In the genomic region with DNA sequence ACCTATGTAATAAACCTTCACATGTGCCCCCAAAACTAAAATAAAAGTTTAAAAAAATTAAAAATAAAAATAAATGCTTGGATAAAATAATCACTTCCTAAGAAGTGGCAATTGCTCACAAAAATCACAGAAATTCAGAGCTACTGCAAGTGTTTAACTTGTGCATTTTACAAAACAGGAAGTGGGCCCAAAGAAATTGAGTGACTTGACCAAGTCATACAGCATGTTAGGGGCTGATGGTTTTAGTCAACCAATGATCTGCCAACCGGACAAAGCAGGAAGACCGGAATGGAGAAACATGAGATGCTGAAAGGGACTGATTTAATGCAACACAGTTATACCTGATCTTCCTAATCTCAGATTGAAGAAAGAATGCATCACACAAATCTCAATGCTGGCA, we compare ENCODE assay signal across 3 cellular contexts.
A peak's percentile ranks its signal among the peaks of the same experiment; 100 is the strongest.
TF ChIP-seq lines count a peak whose summit lies in the region.

No MANE protein-coding gene starts in this region.

TF ChIP-seq in SK-N-SH, 30 proteins besides CTCF, POLR2A, EP300 and RAD21:
- TF ChIP-seq, protein P1, sequence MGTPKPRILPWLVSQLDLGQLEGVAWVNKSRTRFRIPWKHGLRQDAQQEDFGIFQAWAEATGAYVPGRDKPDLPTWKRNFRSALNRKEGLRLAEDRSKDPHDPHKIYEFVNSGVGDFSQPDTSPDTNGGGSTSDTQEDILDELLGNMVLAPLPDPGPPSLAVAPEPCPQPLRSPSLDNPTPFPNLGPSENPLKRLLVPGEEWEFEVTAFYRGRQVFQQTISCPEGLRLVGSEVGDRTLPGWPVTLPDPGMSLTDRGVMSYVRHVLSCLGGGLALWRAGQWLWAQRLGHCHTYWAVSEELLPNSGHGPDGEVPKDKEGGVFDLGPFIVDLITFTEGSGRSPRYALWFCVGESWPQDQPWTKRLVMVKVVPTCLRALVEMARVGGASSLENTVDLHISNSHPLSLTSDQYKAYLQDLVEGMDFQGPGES (IDR thresholded peaks at IDR 0.05; ENCODE audit: low read depth, low read length), result no peak

TF ChIP-seq in SK-N-SH treated with all-trans-retinoic acid at 6 μM for 48 hours, 23 proteins besides CTCF, POLR2A, EP300 and RAD21 (continued from another document):
- no peak for TF ChIP-seq BACH2 (CRISPR knock-in tag; IDR thresholded peaks at IDR 0.05; ENCODE audit: borderline replicate concordance)
- no peak for TF ChIP-seq ZC3H10 (CRISPR knock-in tag; IDR thresholded peaks at IDR 0.05)
- no peak for TF ChIP-seq SNAI2 (CRISPR knock-in tag; IDR thresholded peaks at IDR 0.05)
- TF ChIP-seq TCF4 (CRISPR knock-in tag; IDR thresholded peaks at IDR 0.05; ENCODE audit: borderline replicate concordance), result no peak
- TF ChIP-seq GLIS3 (CRISPR knock-in tag; IDR thresholded peaks at IDR 0.05), result no peak
- no peak for TF ChIP-seq ZFP30 (CRISPR knock-in tag; IDR thresholded peaks at IDR 0.05)
- TF ChIP-seq, protein P2, sequence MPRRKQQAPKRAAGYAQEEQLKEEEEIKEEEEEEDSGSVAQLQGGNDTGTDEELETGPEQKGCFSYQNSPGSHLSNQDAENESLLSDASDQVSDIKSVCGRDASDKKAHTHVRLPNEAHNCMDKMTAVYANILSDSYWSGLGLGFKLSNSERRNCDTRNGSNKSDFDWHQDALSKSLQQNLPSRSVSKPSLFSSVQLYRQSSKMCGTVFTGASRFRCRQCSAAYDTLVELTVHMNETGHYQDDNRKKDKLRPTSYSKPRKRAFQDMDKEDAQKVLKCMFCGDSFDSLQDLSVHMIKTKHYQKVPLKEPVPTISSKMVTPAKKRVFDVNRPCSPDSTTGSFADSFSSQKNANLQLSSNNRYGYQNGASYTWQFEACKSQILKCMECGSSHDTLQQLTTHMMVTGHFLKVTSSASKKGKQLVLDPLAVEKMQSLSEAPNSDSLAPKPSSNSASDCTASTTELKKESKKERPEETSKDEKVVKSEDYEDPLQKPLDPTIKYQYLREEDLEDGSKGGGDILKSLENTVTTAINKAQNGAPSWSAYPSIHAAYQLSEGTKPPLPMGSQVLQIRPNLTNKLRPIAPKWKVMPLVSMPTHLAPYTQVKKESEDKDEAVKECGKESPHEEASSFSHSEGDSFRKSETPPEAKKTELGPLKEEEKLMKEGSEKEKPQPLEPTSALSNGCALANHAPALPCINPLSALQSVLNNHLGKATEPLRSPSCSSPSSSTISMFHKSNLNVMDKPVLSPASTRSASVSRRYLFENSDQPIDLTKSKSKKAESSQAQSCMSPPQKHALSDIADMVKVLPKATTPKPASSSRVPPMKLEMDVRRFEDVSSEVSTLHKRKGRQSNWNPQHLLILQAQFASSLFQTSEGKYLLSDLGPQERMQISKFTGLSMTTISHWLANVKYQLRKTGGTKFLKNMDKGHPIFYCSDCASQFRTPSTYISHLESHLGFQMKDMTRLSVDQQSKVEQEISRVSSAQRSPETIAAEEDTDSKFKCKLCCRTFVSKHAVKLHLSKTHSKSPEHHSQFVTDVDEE (CRISPR knock-in tag; IDR thresholded peaks at IDR 0.05), result no peak
- TF ChIP-seq, protein P3, sequence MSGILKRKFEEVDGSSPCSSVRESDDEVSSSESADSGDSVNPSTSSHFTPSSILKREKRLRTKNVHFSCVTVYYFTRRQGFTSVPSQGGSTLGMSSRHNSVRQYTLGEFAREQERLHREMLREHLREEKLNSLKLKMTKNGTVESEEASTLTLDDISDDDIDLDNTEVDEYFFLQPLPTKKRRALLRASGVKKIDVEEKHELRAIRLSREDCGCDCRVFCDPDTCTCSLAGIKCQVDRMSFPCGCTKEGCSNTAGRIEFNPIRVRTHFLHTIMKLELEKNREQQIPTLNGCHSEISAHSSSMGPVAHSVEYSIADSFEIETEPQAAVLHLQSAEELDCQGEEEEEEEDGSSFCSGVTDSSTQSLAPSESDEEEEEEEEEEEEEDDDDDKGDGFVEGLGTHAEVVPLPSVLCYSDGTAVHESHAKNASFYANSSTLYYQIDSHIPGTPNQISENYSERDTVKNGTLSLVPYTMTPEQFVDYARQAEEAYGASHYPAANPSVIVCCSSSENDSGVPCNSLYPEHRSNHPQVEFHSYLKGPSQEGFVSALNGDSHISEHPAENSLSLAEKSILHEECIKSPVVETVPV (CRISPR knock-in tag; IDR thresholded peaks at IDR 0.05), result no peak
- TF ChIP-seq ISL1 (CRISPR knock-in tag; IDR thresholded peaks at IDR 0.05), result no peak
- TF ChIP-seq ZNF8 (CRISPR knock-in tag; IDR thresholded peaks at IDR 0.05), result no peak
- TF ChIP-seq, protein P4, sequence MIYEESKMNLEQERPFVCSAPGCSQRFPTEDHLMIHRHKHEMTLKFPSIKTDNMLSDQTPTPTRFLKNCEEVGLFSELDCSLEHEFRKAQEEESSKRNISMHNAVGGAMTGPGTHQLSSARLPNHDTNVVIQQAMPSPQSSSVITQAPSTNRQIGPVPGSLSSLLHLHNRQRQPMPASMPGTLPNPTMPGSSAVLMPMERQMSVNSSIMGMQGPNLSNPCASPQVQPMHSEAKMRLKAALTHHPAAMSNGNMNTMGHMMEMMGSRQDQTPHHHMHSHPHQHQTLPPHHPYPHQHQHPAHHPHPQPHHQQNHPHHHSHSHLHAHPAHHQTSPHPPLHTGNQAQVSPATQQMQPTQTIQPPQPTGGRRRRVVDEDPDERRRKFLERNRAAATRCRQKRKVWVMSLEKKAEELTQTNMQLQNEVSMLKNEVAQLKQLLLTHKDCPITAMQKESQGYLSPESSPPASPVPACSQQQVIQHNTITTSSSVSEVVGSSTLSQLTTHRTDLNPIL (CRISPR knock-in tag; IDR thresholded peaks at IDR 0.05; ENCODE audit: low read depth), result no peak
- no peak for TF ChIP-seq ESRRG (CRISPR knock-in tag; IDR thresholded peaks at IDR 0.05)
- no peak for TF ChIP-seq ZNF565 (CRISPR knock-in tag; conservative IDR thresholded peaks at IDR 0.05; ENCODE audit: low read depth)

TF ChIP-seq in GM12878, 131 proteins besides CTCF, POLR2A, EP300 and RAD21 (continued from another document):
- TF ChIP-seq SPI1 (IDR thresholded peaks at IDR 0.05; ENCODE audit: borderline replicate concordance, insufficient read depth, low read depth, low read length), result peak; percentile 74
